ENCODE assay signal across 8 cellular contexts in the genomic region with DNA sequence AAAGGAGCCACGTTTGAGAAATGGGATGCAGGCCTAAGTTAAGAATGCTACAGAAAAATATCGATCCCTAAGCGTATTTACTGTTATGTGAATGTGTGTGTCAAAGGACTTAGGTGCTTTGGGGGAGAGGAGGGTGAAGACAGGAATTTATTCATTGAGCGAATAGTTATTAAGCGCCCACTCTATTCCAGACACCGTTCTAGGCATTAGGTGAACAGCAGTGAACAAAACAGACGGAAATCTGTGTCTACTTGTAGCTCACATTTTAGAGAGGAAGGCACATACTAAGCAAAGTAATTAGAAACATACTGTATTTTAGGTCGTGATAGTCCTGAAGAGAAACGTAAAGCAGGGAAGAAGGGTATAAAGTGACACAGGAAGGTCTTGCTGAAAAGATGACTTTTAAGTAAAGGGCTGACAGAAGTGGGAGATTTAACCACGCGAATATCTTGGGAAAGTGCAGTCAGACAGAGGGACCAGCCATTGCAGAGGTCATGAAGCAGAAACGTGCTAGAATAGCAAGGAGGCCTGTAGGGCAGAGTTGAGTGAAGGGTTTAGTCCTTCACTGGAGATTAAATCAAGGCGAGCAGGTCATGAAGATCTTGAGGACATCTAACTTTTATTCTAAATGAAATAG. TPM values are rescaled to one million over a fixed set of nuclear protein-coding genes. Genes with fewer than 3 reads are reported as not detected.
DNase-seq lines count a peak whose midpoint lies in the region; ATAC-seq, FAIRE-seq and TF ChIP-seq lines count a peak whose summit lies in the region.
"Had no signal": no experiment of that assay in that cellular context is flagged by ENCODE, and none has a peak within 500 bp of the region (broad histone marks: within the 10 kb centered on the region; RNA-seq: fewer than 3 reads in every experiment).

No MANE protein-coding gene starts in this region.

- peaks cover 0 to 11% (median 2%) of the 10 kb centered on the region in 4 experiments; a peak in 2 of 8 replicates for H3K36me3 ChIP-seq in H1 (ENCODE audit: control insufficient read depth in 2 of 4, insufficient read depth in 4 of 4, low read length in 3 of 4)

- H3K4me1 ChIP-seq in H1 (replicated peaks in 1 of 4; ENCODE audit: control insufficient read depth in 3 of 4, insufficient read depth in 4 of 4, low read length in 3 of 4): no peaks in the 10 kb centered on the region

- H3K4me2 ChIP-seq in H1 (ENCODE audit: insufficient read depth in 1 of 2, low read depth in 2 of 2, low read length in 2 of 2): peak overlapping the region; percentile 85 to 98

- TF ChIP-seq RAD21 in H1 (IDR thresholded peaks at IDR 0.05 in 1 of 2, conservative IDR thresholded peaks at IDR 0.05 in 1 of 2; ENCODE audit: low read depth in 2 of 2, low read length in 2 of 2): no peak

- H3K23ac ChIP-seq in H1 (ENCODE audit: insufficient read length): no peak overlapping the region

- CTCF ChIA-PET in H1 (lab: Charles Lee; ENCODE audit: partially characterized antibody): interaction anchor here (1.3 kb wide), 1 partner anchor 36 kb away, joined by 3 read pairs; no protein-coding TSS in a partner anchor

- POLR2A ChIA-PET in H1 (lab: Charles Lee; ENCODE audit: partially characterized antibody): interaction anchor here (1.6 kb wide), 1 partner anchor 15 kb away, joined by 13 read pairs; no protein-coding TSS in a partner anchor

- H2BK120ac ChIP-seq in H1 (replicated peaks; ENCODE audit: low read depth, low read length): no peak overlapping the region

- no peak for TF ChIP-seq CTCF in H1 (IDR thresholded peaks at IDR 0.05; ENCODE audit: control extremely low read depth in 1 of 3, insufficient read depth in 1 of 3, low read depth in 1 of 3, low read length in 3 of 3)

- H4K8ac ChIP-seq in H1 (ENCODE audit: extremely low read depth, insufficient read depth, low read length): peak overlapping the region; percentile 83; the same call in 1 of the 2 replicates

- H3K56ac ChIP-seq in H1 (replicated peaks; ENCODE audit: insufficient read length, low read depth, low read length): peak overlapping the region; percentile 32

- TF ChIP-seq POLR2A in H1 (IDR thresholded peaks at IDR 0.05; ENCODE audit: control extremely low read depth in 1 of 2, low read depth in 2 of 2, low read length in 2 of 2): no peak

- peaks cover 5 to 67% of the 10 kb centered on the region in 2 experiments; a peak in 3 of 4 replicates for H3K79me2 ChIP-seq in H1 (ENCODE audit: control insufficient read depth in 1 of 2, insufficient read depth in 2 of 2, low read length in 2 of 2)

- no peak overlapping the region for H2BK20ac ChIP-seq in H1 (ENCODE audit: low read length)

- TF ChIP-seq EP300 in H1 (IDR thresholded peaks at IDR 0.05; ENCODE audit: borderline replicate concordance in 1 of 2, low read depth in 2 of 2, low read length in 2 of 2): no peak

- no peaks in the 10 kb centered on the region for H3K27me3 ChIP-seq in H1 (replicated peaks in 1 of 4; ENCODE audit: control insufficient read depth in 3 of 4, extremely low read depth in 1 of 4, insufficient read depth in 3 of 4, low read length in 3 of 4)

- H2BK15ac ChIP-seq in H1 (ENCODE audit: low read length): no peak overlapping the region

- WGBS in H1 (ENCODE audit: extremely low coverage in 1 of 2, insufficient coverage in 1 of 2, insufficient read length in 1 of 2, insufficient replicate concordance in 2 of 2, low coverage in 1 of 2, low lambda C conversion rate in 2 of 2, missing lambda C conversion rate in 1 of 2), 2 experiments: 14% methylated on average over 13 of the region's 13 CpGs; no CpG with 5 or more reads in 1 of the 2 experiments

- peak overlapping the region; percentile 99 for H2AFZ ChIP-seq in H1 (ENCODE audit: low read length)

- peak overlapping the region; percentile 97; the same call in 1 of the 2 replicates for H2BK5ac ChIP-seq in H1 (ENCODE audit: low read depth, low read length)

- intact Hi-C loops in sciatic nerve (cut with DNase I): no loop called here

- peak overlapping the region; percentile 86; the same call in 1 of the 2 replicates for H3K18ac ChIP-seq in H1 (ENCODE audit: extremely low read depth, low read length)

- no peak overlapping the region for H3K4ac ChIP-seq in H1 (replicated peaks; ENCODE audit: insufficient read length, low read depth, low read length)

- peak overlapping the region; percentile 70 to 99 (median 98) for H3K9ac ChIP-seq in H1 (replicated peaks in 1 of 4; ENCODE audit: extremely low read depth in 1 of 4, low read depth in 3 of 4, low read length in 3 of 4)

- H3K14ac ChIP-seq in H1 (ENCODE audit: insufficient read length): no peak overlapping the region

- H4K20me1 ChIP-seq in H1 (replicated peaks in 1 of 2; ENCODE audit: control insufficient read depth in 1 of 2, insufficient read depth in 2 of 2, low read length in 2 of 2): no peaks in the 10 kb centered on the region

- peaks cover 0 to 10% of the 10 kb centered on the region in 2 experiments; a peak in 1 of 4 replicates for H3K9me3 ChIP-seq in H1 (ENCODE audit: insufficient read depth in 2 of 2, low read depth in 1 of 2, low read length in 1 of 2)

- H4K5ac ChIP-seq in H1 (ENCODE audit: insufficient read length, low read depth, low read length): no peak overlapping the region

- H3K79me1 ChIP-seq in H1 (ENCODE audit: low read depth, low read length): peaks cover 2% of the 10 kb centered on the region; the same call in 1 of the 2 replicates

- no peak overlapping the region for H2AK5ac ChIP-seq in H1 (ENCODE audit: low read depth, low read length)

- DNase-seq in LHCN-M2 (ENCODE audit: low read depth) (peak; percentile 7), H1 (ENCODE audit: low read depth in 1 of 2, low spot score in 2 of 2) (no peak), pons (ENCODE audit: low spot score) (peak; percentile 16), T1000 (lab: John Stamatoyannopoulos, UW) (no peak), sciatic nerve (ENCODE audit: low spot score) (no peak), retina (no peak)

- H3K4me3 ChIP-seq in H1 (ENCODE audit: extremely low read depth in 1 of 4, insufficient read depth in 2 of 4, low read depth in 3 of 4, low read length in 4 of 4): peak overlapping the region; percentile 88 to 100 (median 98)

- H3K23me2 ChIP-seq in H1 (ENCODE audit: low read depth, low read length): peaks cover 10% of the 10 kb centered on the region; the same call in 1 of the 2 replicates

- peak overlapping the region; percentile 11 for H2BK12ac ChIP-seq in H1 (ENCODE audit: low read depth, low read length)

- H4K91ac ChIP-seq in H1 (replicated peaks; ENCODE audit: insufficient read length, low read length): peak overlapping the region; percentile 4

- peak overlapping the region; percentile 99 for H3K27ac ChIP-seq in H1 (ENCODE audit: low read depth, low read length)

- ATAC-seq in GM21515 (IDR thresholded peaks at IDR 0.05; ENCODE audit: unreplicated experiment) (peak; percentile 11), sciatic nerve (no peak)

- no peak for FAIRE-seq in H1 (lab: Jason Lieb, UNC)

TF ChIP-seq in H1, 55 proteins besides CTCF, POLR2A, EP300 and RAD21 (continues in another document):
- TF ChIP-seq JUN (IDR thresholded peaks at IDR 0.05; ENCODE audit: low read depth, low read length) (no peak), EGR1 (IDR thresholded peaks at IDR 0.05; ENCODE audit: borderline replicate concordance, low read depth, low read length) (no peak), CEBPB (IDR thresholded peaks at IDR 0.05; ENCODE audit: low read depth, low read length) (no peak), CBX5 (IDR thresholded peaks at IDR 0.05; ENCODE audit: low read depth, low read length) (no peak), SIRT6 (IDR thresholded peaks at IDR 0.05; ENCODE audit: low read length) (no peak), PHF8 (conservative IDR thresholded peaks at IDR 0.05; ENCODE audit: low read depth, low read length) (no peak), TEAD4 (IDR thresholded peaks at IDR 0.05; ENCODE audit: low read depth, low read length) (no peak)

RNA-seq across cellular contexts. Expression of a gene that starts 0.5 kb away (rescaled TPM):
- total RNA-seq in LHCN-M2 (2014; rRNA removed) (31.0 and 32.0 TPM in 2 replicates), sciatic nerve (42.9 TPM)
- polyA plus RNA-seq in LHCN-M2 (2012): 33.3 TPM
- total RNA-seq in H1 (2021; fragmentation: NEBNext Ultra II Directional; extraction: Animal tissue kit (Norgen Biotek cat#: 25700)): 49.9 and 54.6 TPM in 2 replicates
- polyA plus RNA-seq in H1 (2011; rRNA removed): 3.6 and 7.9 TPM in 2 replicates
- polyA plus RNA-seq in H1 (2011; cell fraction: cytosol; rRNA removed): 17.2 TPM
- polyA plus RNA-seq in H1 (2011; cell fraction: nucleus; rRNA removed): 1.9 TPM
- 22.5 to 47.3 TPM (median 25.4 TPM) in 4 replicates for polyA plus RNA-seq in H1 (2012, experiment 1 of 2)
- 3.7 TPM for polyA plus RNA-seq in H1 (2012, experiment 2 of 2)
- polyA plus RNA-seq in H1 (2013, experiment 1 of 2): 115 TPM
- polyA plus RNA-seq in H1 (2013, experiment 2 of 2): 144 TPM
- 3.2 TPM in 2 replicates for polyA minus RNA-seq in H1 (2011; rRNA and poly(A)+ RNA removed)
- polyA minus RNA-seq in H1 (2011; cell fraction: cytosol; rRNA and poly(A)+ RNA removed): 5.1 TPM
- 5.8 TPM for polyA minus RNA-seq in H1 (2011; cell fraction: nucleus; rRNA and poly(A)+ RNA removed)

RNA-seq across cellular contexts. Expression of a gene that starts 0.9 kb away (rescaled TPM):
- 30.1 and 35.6 TPM in 2 replicates for total RNA-seq in LHCN-M2 (2014; rRNA removed)
- polyA plus RNA-seq in LHCN-M2 (2012): 15.2 TPM
- 16.0 and 18.7 TPM in 2 replicates for total RNA-seq in H1 (2021; fragmentation: NEBNext Ultra II Directional; extraction: Animal tissue kit (Norgen Biotek cat#: 25700))
- 10.2 and 10.5 TPM in 2 replicates for polyA plus RNA-seq in H1 (2011; rRNA removed)
- 12.2 TPM for polyA plus RNA-seq in H1 (2011; cell fraction: cytosol; rRNA removed)
- 38.7 TPM for polyA plus RNA-seq in H1 (2011; cell fraction: nucleus; rRNA removed)
- 6.7 to 11.1 TPM (median 8.5 TPM) in 4 replicates for polyA plus RNA-seq in H1 (2012, experiment 1 of 2)
- polyA plus RNA-seq in H1 (2012, experiment 2 of 2): 0.75 TPM
- 7.9 TPM for polyA plus RNA-seq in H1 (2013, experiment 1 of 2)
- polyA plus RNA-seq in H1 (2013, experiment 2 of 2): 7.0 TPM
- polyA minus RNA-seq in H1 (2011; rRNA and poly(A)+ RNA removed): 39.5 and 49.2 TPM in 2 replicates
- polyA minus RNA-seq in H1 (2011; cell fraction: cytosol; rRNA and poly(A)+ RNA removed): 21.1 TPM
- polyA minus RNA-seq in H1 (2011; cell fraction: nucleus; rRNA and poly(A)+ RNA removed): 142 TPM
- total RNA-seq in sciatic nerve: 60.4 TPM

RNA-seq across cellular contexts. Expression of a gene that starts 51.7 kb away (rescaled TPM):
- not detected in 2 replicates for total RNA-seq in LHCN-M2 (2014; rRNA removed)
- polyA plus RNA-seq in LHCN-M2 (2012): 0.04 TPM
- not detected in 2 replicates for total RNA-seq in H1 (2021; fragmentation: NEBNext Ultra II Directional; extraction: Animal tissue kit (Norgen Biotek cat#: 25700))
- not detected in 2 replicates for polyA plus RNA-seq in H1 (2011; rRNA removed)
- not detected for polyA plus RNA-seq in H1 (2011; cell fraction: cytosol; rRNA removed)
- not detected for polyA plus RNA-seq in H1 (2011; cell fraction: nucleus; rRNA removed)
- not detected in 4 replicates for polyA plus RNA-seq in H1 (2012, experiment 1 of 2)
- not detected for polyA plus RNA-seq in H1 (2012, experiment 2 of 2)
- polyA plus RNA-seq in H1 (2013, experiment 1 of 2): not detected
- not detected for polyA plus RNA-seq in H1 (2013, experiment 2 of 2)
- polyA minus RNA-seq in H1 (2011; rRNA and poly(A)+ RNA removed): not detected in 2 replicates
- not detected for polyA minus RNA-seq in H1 (2011; cell fraction: cytosol; rRNA and poly(A)+ RNA removed)
- polyA minus RNA-seq in H1 (2011; cell fraction: nucleus; rRNA and poly(A)+ RNA removed): not detected
- total RNA-seq in sciatic nerve: not detected
- total RNA-seq: activated CD8-positive, alpha-beta memory T cell treated with anti-CD3 and anti-CD28 coated beads for 36 hours had no signal

Comparison
In these comparisons a context has a peak if more than half of its experiments do, and no peak if none do; other contexts are left out.
1. DNase-seq: peak in LHCN-M2 (single experiment) and pons (single experiment); none in H1 (0 of 2), T1000 (single experiment), sciatic nerve (single experiment) and retina (single experiment).